1 cellular context compared by ENCODE assay signal in the genomic region with DNA sequence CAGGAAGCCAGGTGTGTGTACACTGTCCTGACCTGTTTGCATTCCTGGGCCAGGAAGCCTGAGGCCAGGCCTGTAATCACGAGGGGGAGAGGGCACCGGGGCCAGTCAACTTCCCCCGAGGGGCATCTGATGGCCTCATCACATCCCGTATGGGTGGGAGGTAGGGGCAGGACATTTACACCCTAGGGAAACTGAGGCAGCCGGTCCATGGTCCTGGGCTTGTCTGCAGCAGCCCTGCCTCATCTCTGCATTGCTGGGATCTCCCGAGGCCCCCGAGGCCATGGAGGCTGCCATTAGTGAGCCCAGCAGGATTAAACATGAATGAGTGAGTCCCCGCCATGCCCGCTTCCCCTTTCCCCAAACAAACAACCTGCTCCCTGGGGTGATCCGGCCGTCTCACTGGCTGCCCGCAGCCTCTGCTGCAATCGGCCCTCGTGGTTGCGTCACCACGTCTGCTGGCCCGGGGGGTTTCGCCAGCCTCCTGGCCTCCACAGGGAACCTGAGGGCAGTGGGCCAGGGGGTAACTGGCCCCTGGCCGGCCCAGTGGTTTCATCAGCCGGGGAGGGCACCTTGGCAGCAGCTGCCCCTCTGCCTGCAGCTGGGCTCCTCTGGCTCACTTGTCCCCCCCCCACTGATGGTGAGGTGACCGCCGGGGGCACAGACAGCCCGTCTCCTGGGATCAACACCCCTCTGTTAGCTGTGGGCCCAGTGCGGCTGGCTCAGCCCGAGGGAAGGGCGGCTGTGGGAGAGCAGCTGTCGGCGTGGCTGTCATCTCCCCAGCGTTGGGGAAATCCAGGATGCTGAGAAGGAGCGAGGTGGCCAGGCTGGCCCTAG.
TF ChIP-seq lines count a peak whose summit lies in the region.

No MANE protein-coding gene starts in this region.

TF ChIP-seq in HEK293, 187 proteins besides CTCF, POLR2A, EP300 and RAD21 (continued from another document and continues in another):
- TF ChIP-seq ZNF248 (tag by site-specific recombination; IDR thresholded peaks at IDR 0.05) (no peak), HOXC10 (CRISPR knock-in tag; IDR thresholded peaks at IDR 0.05) (no peak), MEIS1 (CRISPR knock-in tag; IDR thresholded peaks at IDR 0.05; ENCODE audit: borderline replicate concordance) (no peak), ZNF596 (tag by site-specific recombination; IDR thresholded peaks at IDR 0.05) (no peak), ZNF521 (tag by site-specific recombination; IDR thresholded peaks at IDR 0.05) (no peak), KLF8 (tag by site-specific recombination; IDR thresholded peaks at IDR 0.05) (no peak), KLF1 (tag by site-specific recombination; IDR thresholded peaks at IDR 0.05) (no peak), ZNF148 (tag by site-specific recombination; IDR thresholded peaks at IDR 0.05; ENCODE audit: borderline replicate concordance) (no peak), ZNF112 (tag by site-specific recombination; IDR thresholded peaks at IDR 0.05) (no peak), PRDM6 (tag by site-specific recombination; IDR thresholded peaks at IDR 0.05) (no peak), ZNF157 (tag by site-specific recombination; IDR thresholded peaks at IDR 0.05) (no peak), ZNF302 (tag by site-specific recombination; IDR thresholded peaks at IDR 0.05; ENCODE audit: low read depth) (no peak), REPIN1 (tag by site-specific recombination; IDR thresholded peaks at IDR 0.05; ENCODE audit: low read depth) (no peak), ZNF558 (tag by site-specific recombination; IDR thresholded peaks at IDR 0.05) (no peak), ZNF2 (tag by site-specific recombination; IDR thresholded peaks at IDR 0.05) (no peak), ZNF549 (tag by site-specific recombination; IDR thresholded peaks at IDR 0.05) (no peak), ZNF223 (tag by site-specific recombination; IDR thresholded peaks at IDR 0.05) (peak; percentile 97), ZSCAN30 (tag by site-specific recombination; IDR thresholded peaks at IDR 0.05) (peak; percentile 75; the same call in 1 of the 2 replicates), ZNF37A (tag by site-specific recombination; IDR thresholded peaks at IDR 0.05) (no peak), ZNF184 (tag by site-specific recombination; IDR thresholded peaks at IDR 0.05) (no peak), ZNF555 (tag by site-specific recombination; conservative IDR thresholded peaks at IDR 0.05) (no peak), SALL2 (tag by site-specific recombination; IDR thresholded peaks at IDR 0.05; ENCODE audit: borderline replicate concordance) (no peak), ZNF645 (tag by site-specific recombination; IDR thresholded peaks at IDR 0.05) (no peak), ZNF19 (tag by site-specific recombination; IDR thresholded peaks at IDR 0.05; ENCODE audit: low read depth) (no peak), ZNF610 (tag by site-specific recombination; IDR thresholded peaks at IDR 0.05; ENCODE audit: borderline replicate concordance) (no peak), ZBTB20 (tag by site-specific recombination; IDR thresholded peaks at IDR 0.05) (peak; percentile 7; the same call in 1 of the 2 replicates), GLI2 (tag by site-specific recombination; IDR thresholded peaks at IDR 0.05; ENCODE audit: borderline replicate concordance, low read depth) (no peak), ZNF792 (tag by site-specific recombination; IDR thresholded peaks at IDR 0.05) (no peak), PBX3 (CRISPR knock-in tag; IDR thresholded peaks at IDR 0.05) (no peak), ZNF423 (tag by site-specific recombination; IDR thresholded peaks at IDR 0.05) (peak; percentile 94), PRDM2 (tag by site-specific recombination; IDR thresholded peaks at IDR 0.05; ENCODE audit: borderline replicate concordance) (no peak; the same call in 1 of the 2 replicates), OVOL3 (tag by site-specific recombination; IDR thresholded peaks at IDR 0.05) (no peak), ZNF10 (tag by site-specific recombination; IDR thresholded peaks at IDR 0.05) (no peak), GFI1B (tag by site-specific recombination; IDR thresholded peaks at IDR 0.05) (no peak), YY1 (tag by site-specific recombination; IDR thresholded peaks at IDR 0.05) (peak; percentile 72; the same call in 1 of the 2 replicates), ZBTB48 (tag by site-specific recombination; IDR thresholded peaks at IDR 0.05) (peak; percentile 75)
- TF ChIP-seq, protein P1, sequence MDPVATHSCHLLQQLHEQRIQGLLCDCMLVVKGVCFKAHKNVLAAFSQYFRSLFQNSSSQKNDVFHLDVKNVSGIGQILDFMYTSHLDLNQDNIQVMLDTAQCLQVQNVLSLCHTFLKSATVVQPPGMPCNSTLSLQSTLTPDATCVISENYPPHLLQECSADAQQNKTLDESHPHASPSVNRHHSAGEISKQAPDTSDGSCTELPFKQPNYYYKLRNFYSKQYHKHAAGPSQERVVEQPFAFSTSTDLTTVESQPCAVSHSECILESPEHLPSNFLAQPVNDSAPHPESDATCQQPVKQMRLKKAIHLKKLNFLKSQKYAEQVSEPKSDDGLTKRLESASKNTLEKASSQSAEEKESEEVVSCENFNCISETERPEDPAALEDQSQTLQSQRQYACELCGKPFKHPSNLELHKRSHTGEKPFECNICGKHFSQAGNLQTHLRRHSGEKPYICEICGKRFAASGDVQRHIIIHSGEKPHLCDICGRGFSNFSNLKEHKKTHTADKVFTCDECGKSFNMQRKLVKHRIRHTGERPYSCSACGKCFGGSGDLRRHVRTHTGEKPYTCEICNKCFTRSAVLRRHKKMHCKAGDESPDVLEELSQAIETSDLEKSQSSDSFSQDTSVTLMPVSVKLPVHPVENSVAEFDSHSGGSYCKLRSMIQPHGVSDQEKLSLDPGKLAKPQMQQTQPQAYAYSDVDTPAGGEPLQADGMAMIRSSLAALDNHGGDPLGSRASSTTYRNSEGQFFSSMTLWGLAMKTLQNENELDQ (tag by site-specific recombination; IDR thresholded peaks at IDR 0.05; ENCODE audit: low read depth) = no peak
- TF ChIP-seq, protein P2, sequence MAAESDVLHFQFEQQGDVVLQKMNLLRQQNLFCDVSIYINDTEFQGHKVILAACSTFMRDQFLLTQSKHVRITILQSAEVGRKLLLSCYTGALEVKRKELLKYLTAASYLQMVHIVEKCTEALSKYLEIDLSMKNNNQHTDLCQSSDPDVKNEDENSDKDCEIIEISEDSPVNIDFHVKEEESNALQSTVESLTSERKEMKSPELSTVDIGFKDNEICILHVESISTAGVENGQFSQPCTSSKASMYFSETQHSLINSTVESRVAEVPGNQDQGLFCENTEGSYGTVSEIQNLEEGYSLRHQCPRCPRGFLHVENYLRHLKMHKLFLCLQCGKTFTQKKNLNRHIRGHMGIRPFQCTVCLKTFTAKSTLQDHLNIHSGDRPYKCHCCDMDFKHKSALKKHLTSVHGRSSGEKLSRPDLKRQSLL (tag by site-specific recombination; IDR thresholded peaks at IDR 0.05) = no peak
- TF ChIP-seq, protein P3, sequence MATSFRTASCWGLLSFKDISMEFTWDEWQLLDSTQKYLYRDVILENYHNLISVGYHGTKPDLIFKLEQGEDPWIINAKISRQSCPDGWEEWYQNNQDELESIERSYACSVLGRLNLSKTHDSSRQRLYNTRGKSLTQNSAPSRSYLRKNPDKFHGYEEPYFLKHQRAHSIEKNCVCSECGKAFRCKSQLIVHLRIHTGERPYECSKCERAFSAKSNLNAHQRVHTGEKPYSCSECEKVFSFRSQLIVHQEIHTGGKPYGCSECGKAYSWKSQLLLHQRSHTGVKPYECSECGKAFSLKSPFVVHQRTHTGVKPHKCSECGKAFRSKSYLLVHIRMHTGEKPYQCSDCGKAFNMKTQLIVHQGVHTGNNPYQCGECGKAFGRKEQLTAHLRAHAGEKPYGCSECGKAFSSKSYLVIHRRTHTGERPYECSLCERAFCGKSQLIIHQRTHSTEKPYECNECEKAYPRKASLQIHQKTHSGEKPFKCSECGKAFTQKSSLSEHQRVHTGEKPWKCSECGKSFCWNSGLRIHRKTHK (tag by site-specific recombination; IDR thresholded peaks at IDR 0.05) = no peak
- TF ChIP-seq, protein P4, sequence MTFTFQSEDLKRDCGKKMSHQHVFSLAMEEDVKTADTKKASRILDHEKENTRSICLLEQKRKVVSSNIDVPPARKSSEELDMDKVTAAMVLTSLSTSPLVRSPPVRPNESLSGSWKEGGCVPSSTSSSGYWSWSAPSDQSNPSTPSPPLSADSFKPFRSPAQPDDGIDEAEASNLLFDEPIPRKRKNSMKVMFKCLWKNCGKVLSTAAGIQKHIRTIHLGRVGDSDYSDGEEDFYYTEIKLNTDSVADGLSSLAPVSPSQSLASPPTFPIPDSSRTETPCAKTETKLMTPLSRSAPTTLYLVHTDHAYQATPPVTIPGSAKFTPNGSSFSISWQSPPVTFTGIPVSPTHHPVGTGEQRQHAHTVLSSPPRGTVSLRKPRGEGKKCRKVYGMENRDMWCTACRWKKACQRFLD (tag by site-specific recombination; IDR thresholded peaks at IDR 0.05) = no peak
